In genomic region chr1:155946633-155947219, GRCh38 we compare ENCODE assay signal across 11 cellular contexts. TPM values are rescaled to one million over a fixed set of nuclear protein-coding genes. Genes with fewer than 3 reads are reported as not detected.
DNase-seq lines count a peak whose midpoint lies in the region; ATAC-seq, FAIRE-seq and TF ChIP-seq lines count a peak whose summit lies in the region.
"Had no signal": no experiment of that assay in that cellular context is flagged by ENCODE, and none has a peak within 500 bp of the region (broad histone marks: within the 10 kb centered on the region; RNA-seq: fewer than 3 reads in every experiment).

No MANE protein-coding gene starts in this region.

- TF ChIP-seq RAD21 in HepG2 (CRISPR knock-in tag; IDR thresholded peaks at IDR 0.05) = no peak

- BruUV-seq in HepG2 (replicated peaks; lab: Mats Ljungman, UMichigan) (TSS peak; percentile 7), PC-3 (replicated peaks; lab: Mats Ljungman, UMichigan) (no TSS peak)

- TF ChIP-seq POLR2A in HepG2 (IDR thresholded peaks at IDR 0.05; ENCODE audit: insufficient read depth in 1 of 2, low read depth in 2 of 2, low read length in 2 of 2) (no peak), right lobe of liver (IDR thresholded peaks at IDR 0.05) (no peak)

- intact Hi-C loops in HepG2 (cut with micrococcal nuclease; ENCODE audit: unreplicated experiment) = no loop called here
- intact Hi-C loops in right lobe of liver (cut with DNase I) = no loop called here
- intact Hi-C loops in dendritic cell treated with granulocyte-macrophage colony-stimulating factor and Interleukin-4, amounts not matched to agents 40 ng/mL and 50 ng/mL, for 4 days (cut with micrococcal nuclease) = no loop called here
- intact Hi-C loops in PC-3 (cut with micrococcal nuclease) = no loop called here

- H3K9me3 ChIP-seq in HepG2 (ENCODE audit: low read length) (no peaks in the 10 kb centered on the region), right lobe of liver (no peaks in the 10 kb centered on the region), HUES6 (ENCODE audit: control insufficient read depth, insufficient read depth, low read depth, low read length) (no peaks in the 10 kb centered on the region), PC-3 (ENCODE audit: low read length) (no peaks in the 10 kb centered on the region)

- WGBS in HepG2 (ENCODE audit: low lambda C conversion rate) = 98% methylated on average over 8 of the region's 8 CpGs
- 59% methylated on average over 8 of the region's 8 CpGs for WGBS in right lobe of liver (ENCODE audit: insufficient coverage, low coverage, low lambda C conversion rate, missing lambda C conversion rate)

- no peak for DNase-seq in HepG2 (ENCODE audit: low spot score)
- no peak for DNase-seq in right lobe of liver
- DNase-seq in hippocampal formation (lab: John Stamatoyannopoulos, UW) = no peak
- DNase-seq in GOT3 (lab: John Stamatoyannopoulos, UW) = no peak
- no peak for DNase-seq in globus pallidus (ENCODE audit: low spot score)
- DNase-seq in PC-3 = no peak

- H4K20me1 ChIP-seq in HepG2 (ENCODE audit: insufficient read depth, low read length) (no peaks in the 10 kb centered on the region), PC-3 (ENCODE audit: low read length) (no peaks in the 10 kb centered on the region)

- no peaks in the 10 kb centered on the region for H3K9me3 Mint-ChIP-seq in dendritic cell treated with granulocyte-macrophage colony-stimulating factor and Interleukin-4, amounts not matched to agents 40 ng/mL and 50 ng/mL, for 4 days

- peak overlapping the region; percentile 87 for H3K27ac Mint-ChIP-seq in dendritic cell treated with granulocyte-macrophage colony-stimulating factor and Interleukin-4, amounts not matched to agents 40 ng/mL and 50 ng/mL, for 4 days

- H3K4me3 Mint-ChIP-seq in dendritic cell treated with granulocyte-macrophage colony-stimulating factor and Interleukin-4, amounts not matched to agents 40 ng/mL and 50 ng/mL, for 4 days = no peak overlapping the region

- no peak overlapping the region for H3K9ac ChIP-seq in HepG2 (ENCODE audit: insufficient read depth, low read depth, low read length)
- H3K9ac ChIP-seq in HUES6 (ENCODE audit: low read length) = peak overlapping the region; percentile 5
- H3K9ac ChIP-seq in PC-3 (ENCODE audit: low read length) = no peak overlapping the region

- no peaks in the 10 kb centered on the region for H3K27me3 Mint-ChIP-seq in dendritic cell treated with granulocyte-macrophage colony-stimulating factor and Interleukin-4, amounts not matched to agents 40 ng/mL and 50 ng/mL, for 4 days

- H3K79me2 ChIP-seq in HepG2 (ENCODE audit: insufficient read depth, low read length) = peaks cover 12% of the 10 kb centered on the region
- H3K79me2 ChIP-seq in PC-3 (ENCODE audit: low read length) = no peaks in the 10 kb centered on the region

- H2AFZ ChIP-seq in HepG2 (ENCODE audit: low read length) (no peak overlapping the region), PC-3 (ENCODE audit: low read length) (no peak overlapping the region)

- H3K27ac ChIP-seq in HepG2 (ENCODE audit: extremely low read length, insufficient read depth, low read length) = peak overlapping the region; percentile 86
- H3K27ac ChIP-seq in right lobe of liver = no peak overlapping the region
- no peak overlapping the region for H3K27ac ChIP-seq in HUES6 (ENCODE audit: low read depth, low read length)
- H3K27ac ChIP-seq in PC-3 (ENCODE audit: low read length) = no peak overlapping the region

- peaks cover 89% of the 10 kb centered on the region for H3K4me1 Mint-ChIP-seq in dendritic cell treated with granulocyte-macrophage colony-stimulating factor and Interleukin-4, amounts not matched to agents 40 ng/mL and 50 ng/mL, for 4 days (ENCODE audit: low read depth)

- H3K4me3 ChIP-seq in HepG2 (replicated peaks in 1 of 3; ENCODE audit: insufficient read depth in 1 of 3, low read depth in 2 of 3, low read length in 3 of 3) (no peak overlapping the region), right lobe of liver (no peak overlapping the region), HUES6 (ENCODE audit: low read depth, low read length) (no peak overlapping the region), PC-3 (ENCODE audit: low read length) (no peak overlapping the region)

- TF ChIP-seq EP300 in HepG2 (IDR thresholded peaks at IDR 0.05; ENCODE audit: low read depth in 2 of 2, low read length in 2 of 2) = no peak
- no peak for TF ChIP-seq EP300 in HepG2 (CRISPR knock-in tag; IDR thresholded peaks at IDR 0.05; ENCODE audit: borderline replicate concordance)

- FAIRE-seq in HepG2 (lab: Jason Lieb, UNC) = no peak
- FAIRE-seq: TTC549, urothelium cell line had no signal

- peak overlapping the region; percentile 93; the same call in 1 of the 2 replicates for H3K4me2 ChIP-seq in HepG2 (ENCODE audit: low read depth, low read length)
- H3K4me2 ChIP-seq in PC-3 (ENCODE audit: low read length) = no peak overlapping the region

- POLR2A ChIA-PET in HepG2 (lab: Yijun Ruan, JAX) = interaction anchor here (3.0 to 7.2 kb wide), 5 partner anchors 9 to 44 kb away, joined by 28 to 390 read pairs (median 43); partner anchors contain the start of genes ARHGEF2 and KHDC4
- POLR2A ChIA-PET in PC-3 (lab: Charles Lee; ENCODE audit: unreplicated experiment) = no interaction called here

- ATAC-seq in HepG2 (no peak), right lobe of liver (no peak), PC-3 (no peak)

- no peaks in the 10 kb centered on the region for H3F3A ChIP-seq in PC-3 (ENCODE audit: low read length, unreplicated experiment)

- in situ Hi-C loops in HepG2 (cut with HindIII; ENCODE audit: extremely low pct_ligation_motif_present, low pct_unique_long_range_greater_than_20kb) = loop anchor here (10.0 kb wide), 1 partner anchor 118 kb away; the partner anchor contains the start of gene RAB25

- H3K27me3 ChIP-seq in HepG2 (ENCODE audit: control insufficient read depth in 1 of 2, insufficient read depth in 2 of 2, low read length in 2 of 2) (no peaks in the 10 kb centered on the region), right lobe of liver (no peaks in the 10 kb centered on the region), HUES6 (ENCODE audit: control insufficient read depth, insufficient read depth, low read length) (no peaks in the 10 kb centered on the region), PC-3 (ENCODE audit: low read length) (no peaks in the 10 kb centered on the region)

- TF ChIP-seq CTCF in HepG2 (CRISPR knock-in tag; IDR thresholded peaks at IDR 0.05) = no peak
- no peak for TF ChIP-seq CTCF in right lobe of liver (IDR thresholded peaks at IDR 0.05)
- TF ChIP-seq CTCF in PC-3 (conservative IDR thresholded peaks at IDR 0.05; ENCODE audit: low read depth, low read length) = no peak

- H3K9me2 ChIP-seq in PC-3 (replicated peaks; ENCODE audit: low read length) = no peaks in the 10 kb centered on the region

- H3K36me3 Mint-ChIP-seq in dendritic cell treated with granulocyte-macrophage colony-stimulating factor and Interleukin-4, amounts not matched to agents 40 ng/mL and 50 ng/mL, for 4 days (ENCODE audit: low read depth) = peaks cover 79% of the 10 kb centered on the region

- H3K4me1 ChIP-seq in HepG2 (ENCODE audit: insufficient read depth, low read length) (peaks cover 50% of the 10 kb centered on the region), right lobe of liver (no peaks in the 10 kb centered on the region), HUES6 (ENCODE audit: control insufficient read depth, insufficient read depth, low read length) (peaks cover 16% of the 10 kb centered on the region), PC-3 (ENCODE audit: insufficient read depth, low read length) (peaks cover 14% of the 10 kb centered on the region)

- H3K36me3 ChIP-seq in HepG2 (replicated peaks in 1 of 2; ENCODE audit: control insufficient read depth in 1 of 2, insufficient read depth in 2 of 2, low read length in 2 of 2) (peaks cover 18 to 38% of the 10 kb centered on the region in 2 experiments), right lobe of liver (peaks cover 0 to 24% (median 4%) of the 10 kb centered on the region in 4 donors), HUES6 (ENCODE audit: control insufficient read depth, insufficient read depth, low read length) (peaks cover 51% of the 10 kb centered on the region), PC-3 (ENCODE audit: low read depth, low read length) (peaks cover 36% of the 10 kb centered on the region)

- CTCF ChIA-PET in HepG2 (lab: Yijun Ruan, JAX; ENCODE audit: low intra/inter-chr PET ratio, low total read pairs) = no interaction called here
- CTCF ChIA-PET in PC-3 (lab: Charles Lee) = no interaction called here

RNA-seq across cellular contexts. Expression of gene RXFP4, which starts 5.3 kb away (rescaled TPM):
- total RNA-seq in HepG2 (2016; rRNA removed; fragmentation: Illumina TruSeq; extraction: Trizol) = 0.38 TPM in 1 of 2 replicates, not detected in the other
- not detected in 2 replicates for total RNA-seq in HepG2 (2016; cell fraction: cytosol; rRNA removed; fragmentation: Illumina TruSeq; extraction: Trizol; ENCODE audit: low read depth)
- total RNA-seq in HepG2 (2016; cell fraction: insoluble cytoplasmic fraction; rRNA removed; fragmentation: Illumina TruSeq; extraction: Trizol) = 0.25 and 0.28 TPM in 2 replicates
- total RNA-seq in HepG2 (2016; cell fraction: membrane; rRNA removed; fragmentation: Illumina TruSeq; extraction: Trizol) = not detected in 2 replicates
- 0.31 TPM in 1 of 2 replicates, not detected in the other for total RNA-seq in HepG2 (2016; cell fraction: nucleus; rRNA removed; fragmentation: Illumina TruSeq; extraction: Trizol)
- polyA plus RNA-seq in HepG2 (2011; rRNA removed) = 1.4 and 1.9 TPM in 2 replicates
- polyA plus RNA-seq in HepG2 (2011; cell fraction: cytosol; rRNA removed) = 1.3 and 2.1 TPM in 2 replicates
- 0.42 and 0.48 TPM in 2 replicates for polyA plus RNA-seq in HepG2 (2011; cell fraction: nucleus; rRNA removed)
- polyA plus RNA-seq in HepG2 (2012) = 0.48 and 0.72 TPM in 2 replicates
- 0.08 TPM in 1 of 2 replicates, not detected in the other for polyA plus RNA-seq in HepG2 (2016; cell fraction: cytosol; fragmentation: Illumina TruSeq; extraction: Trizol; ENCODE audit: low read depth)
- polyA plus RNA-seq in HepG2 (2016; cell fraction: insoluble cytoplasmic fraction; fragmentation: Illumina TruSeq; extraction: Trizol; ENCODE audit: low read depth) = not detected in 2 replicates
- polyA plus RNA-seq in HepG2 (2016; cell fraction: membrane; fragmentation: Illumina TruSeq; extraction: Trizol; ENCODE audit: low read depth) = not detected in 2 replicates
- 0.64 and 0.79 TPM in 2 replicates for polyA plus RNA-seq in HepG2 (2016; cell fraction: nucleus; fragmentation: Illumina TruSeq; extraction: Trizol; ENCODE audit: insufficient read depth, low read depth)
- polyA minus RNA-seq in HepG2 (2011; rRNA and poly(A)+ RNA removed; ENCODE audit: low replicate concordance) = 1.4 and 2.7 TPM in 2 replicates
- 0.49 TPM in 1 of 2 replicates, not detected in the other for polyA minus RNA-seq in HepG2 (2011; cell fraction: cytosol; rRNA and poly(A)+ RNA removed)
- 0.39 and 1.1 TPM in 2 replicates for polyA minus RNA-seq in HepG2 (2011; cell fraction: nucleus; rRNA and poly(A)+ RNA removed)
- total RNA-seq in right lobe of liver = not detected
- not detected in 2 replicates for total RNA-seq in PC-3 (2014; rRNA removed)
- total RNA-seq: kidney epithelial cell had no signal

RNA-seq across cellular contexts. Expression of gene KHDC4, which starts 12.5 kb away (rescaled TPM):
- total RNA-seq in HepG2 (2016; rRNA removed; fragmentation: Illumina TruSeq; extraction: Trizol) = 15.9 and 33.5 TPM in 2 replicates
- 17.8 and 22.2 TPM in 2 replicates for total RNA-seq in HepG2 (2016; cell fraction: cytosol; rRNA removed; fragmentation: Illumina TruSeq; extraction: Trizol; ENCODE audit: low read depth)
- total RNA-seq in HepG2 (2016; cell fraction: insoluble cytoplasmic fraction; rRNA removed; fragmentation: Illumina TruSeq; extraction: Trizol) = 17.1 and 30.7 TPM in 2 replicates
- 16.0 and 18.2 TPM in 2 replicates for total RNA-seq in HepG2 (2016; cell fraction: membrane; rRNA removed; fragmentation: Illumina TruSeq; extraction: Trizol)
- 51.8 and 57.5 TPM in 2 replicates for total RNA-seq in HepG2 (2016; cell fraction: nucleus; rRNA removed; fragmentation: Illumina TruSeq; extraction: Trizol)
- polyA plus RNA-seq in HepG2 (2011; rRNA removed) = 74.5 and 92.0 TPM in 2 replicates
- polyA plus RNA-seq in HepG2 (2011; cell fraction: cytosol; rRNA removed) = 35.4 and 38.7 TPM in 2 replicates
- polyA plus RNA-seq in HepG2 (2011; cell fraction: nucleus; rRNA removed) = 126 and 134 TPM in 2 replicates
- 37.2 and 38.4 TPM in 2 replicates for polyA plus RNA-seq in HepG2 (2012)
- 2.1 and 2.5 TPM in 2 replicates for polyA plus RNA-seq in HepG2 (2016; cell fraction: cytosol; fragmentation: Illumina TruSeq; extraction: Trizol; ENCODE audit: low read depth)
- 14.7 and 16.3 TPM in 2 replicates for polyA plus RNA-seq in HepG2 (2016; cell fraction: insoluble cytoplasmic fraction; fragmentation: Illumina TruSeq; extraction: Trizol; ENCODE audit: low read depth)
- 4.2 and 4.7 TPM in 2 replicates for polyA plus RNA-seq in HepG2 (2016; cell fraction: membrane; fragmentation: Illumina TruSeq; extraction: Trizol; ENCODE audit: low read depth)
- 113 and 121 TPM in 2 replicates for polyA plus RNA-seq in HepG2 (2016; cell fraction: nucleus; fragmentation: Illumina TruSeq; extraction: Trizol; ENCODE audit: insufficient read depth, low read depth)
- polyA minus RNA-seq in HepG2 (2011; rRNA and poly(A)+ RNA removed; ENCODE audit: low replicate concordance) = 83.9 and 155 TPM in 2 replicates
- 19.6 and 24.9 TPM in 2 replicates for polyA minus RNA-seq in HepG2 (2011; cell fraction: cytosol; rRNA and poly(A)+ RNA removed)
- 113 and 148 TPM in 2 replicates for polyA minus RNA-seq in HepG2 (2011; cell fraction: nucleus; rRNA and poly(A)+ RNA removed)
- total RNA-seq in right lobe of liver = 10 to 100 TPM; 14.1 to 19.0 (median 17.2) TPM
- total RNA-seq in PC-3 (2014; rRNA removed) = 63.4 and 64.4 TPM in 2 replicates

RNA-seq across cellular contexts. Expression of gene ARHGEF2, which starts 31.6 kb away (rescaled TPM):
- total RNA-seq in HepG2 (2016; rRNA removed; fragmentation: Illumina TruSeq; extraction: Trizol) (15.0 and 16.1 TPM in 2 replicates), right lobe of liver (10 to 100 TPM in 4 of 6 experiments, 1 to 10 TPM in 2; 7.9 to 23.8 (median 13.1) TPM), PC-3 (2014; rRNA removed) (65.9 and 70.8 TPM in 2 replicates)
- 7.7 and 8.4 TPM in 2 replicates for total RNA-seq in HepG2 (2016; cell fraction: cytosol; rRNA removed; fragmentation: Illumina TruSeq; extraction: Trizol; ENCODE audit: low read depth)
- total RNA-seq in HepG2 (2016; cell fraction: insoluble cytoplasmic fraction; rRNA removed; fragmentation: Illumina TruSeq; extraction: Trizol) = 12.9 and 18.6 TPM in 2 replicates
- total RNA-seq in HepG2 (2016; cell fraction: membrane; rRNA removed; fragmentation: Illumina TruSeq; extraction: Trizol) = 10.3 and 11.1 TPM in 2 replicates
- total RNA-seq in HepG2 (2016; cell fraction: nucleus; rRNA removed; fragmentation: Illumina TruSeq; extraction: Trizol) = 13.2 and 15.5 TPM in 2 replicates
- 32.1 and 33.1 TPM in 2 replicates for polyA plus RNA-seq in HepG2 (2011; rRNA removed)
- polyA plus RNA-seq in HepG2 (2011; cell fraction: cytosol; rRNA removed) = 15.2 and 17.5 TPM in 2 replicates
- 104 and 108 TPM in 2 replicates for polyA plus RNA-seq in HepG2 (2011; cell fraction: nucleus; rRNA removed)
- polyA plus RNA-seq in HepG2 (2012) = 28.0 and 37.8 TPM in 2 replicates
- 1.9 and 2.0 TPM in 2 replicates for polyA plus RNA-seq in HepG2 (2016; cell fraction: cytosol; fragmentation: Illumina TruSeq; extraction: Trizol; ENCODE audit: low read depth)
- 13.1 and 13.4 TPM in 2 replicates for polyA plus RNA-seq in HepG2 (2016; cell fraction: insoluble cytoplasmic fraction; fragmentation: Illumina TruSeq; extraction: Trizol; ENCODE audit: low read depth)
- 3.6 and 3.8 TPM in 2 replicates for polyA plus RNA-seq in HepG2 (2016; cell fraction: membrane; fragmentation: Illumina TruSeq; extraction: Trizol; ENCODE audit: low read depth)
- 34.1 and 35.2 TPM in 2 replicates for polyA plus RNA-seq in HepG2 (2016; cell fraction: nucleus; fragmentation: Illumina TruSeq; extraction: Trizol; ENCODE audit: insufficient read depth, low read depth)
- polyA minus RNA-seq in HepG2 (2011; rRNA and poly(A)+ RNA removed; ENCODE audit: low replicate concordance) = 54.1 and 96.8 TPM in 2 replicates
- polyA minus RNA-seq in HepG2 (2011; cell fraction: cytosol; rRNA and poly(A)+ RNA removed) = 17.6 and 19.9 TPM in 2 replicates
- 50.0 and 65.8 TPM in 2 replicates for polyA minus RNA-seq in HepG2 (2011; cell fraction: nucleus; rRNA and poly(A)+ RNA removed)

RNA-seq across cellular contexts. Expression of gene RIT1, which starts 35.6 kb away (rescaled TPM):
- 12.2 and 15.9 TPM in 2 replicates for total RNA-seq in HepG2 (2016; rRNA removed; fragmentation: Illumina TruSeq; extraction: Trizol)
- total RNA-seq in HepG2 (2016; cell fraction: cytosol; rRNA removed; fragmentation: Illumina TruSeq; extraction: Trizol; ENCODE audit: low read depth) = 1.8 and 2.7 TPM in 2 replicates
- 12.0 and 18.3 TPM in 2 replicates for total RNA-seq in HepG2 (2016; cell fraction: insoluble cytoplasmic fraction; rRNA removed; fragmentation: Illumina TruSeq; extraction: Trizol)
- 3.7 and 5.0 TPM in 2 replicates for total RNA-seq in HepG2 (2016; cell fraction: membrane; rRNA removed; fragmentation: Illumina TruSeq; extraction: Trizol)
- 5.1 and 6.9 TPM in 2 replicates for total RNA-seq in HepG2 (2016; cell fraction: nucleus; rRNA removed; fragmentation: Illumina TruSeq; extraction: Trizol)
- 29.3 and 32.2 TPM in 2 replicates for polyA plus RNA-seq in HepG2 (2011; rRNA removed)
- 27.0 and 36.8 TPM in 2 replicates for polyA plus RNA-seq in HepG2 (2011; cell fraction: cytosol; rRNA removed)
- 10.2 and 15.6 TPM in 2 replicates for polyA plus RNA-seq in HepG2 (2011; cell fraction: nucleus; rRNA removed)
- 14.8 and 19.9 TPM in 2 replicates for polyA plus RNA-seq in HepG2 (2012)
- 1.3 and 1.4 TPM in 2 replicates for polyA plus RNA-seq in HepG2 (2016; cell fraction: cytosol; fragmentation: Illumina TruSeq; extraction: Trizol; ENCODE audit: low read depth)
- polyA plus RNA-seq in HepG2 (2016; cell fraction: insoluble cytoplasmic fraction; fragmentation: Illumina TruSeq; extraction: Trizol; ENCODE audit: low read depth) = 12.1 and 13.9 TPM in 2 replicates
- 1.8 and 2.0 TPM in 2 replicates for polyA plus RNA-seq in HepG2 (2016; cell fraction: membrane; fragmentation: Illumina TruSeq; extraction: Trizol; ENCODE audit: low read depth)
- polyA plus RNA-seq in HepG2 (2016; cell fraction: nucleus; fragmentation: Illumina TruSeq; extraction: Trizol; ENCODE audit: insufficient read depth, low read depth) = 13.6 and 15.1 TPM in 2 replicates
- 23.7 and 26.0 TPM in 2 replicates for polyA minus RNA-seq in HepG2 (2011; rRNA and poly(A)+ RNA removed; ENCODE audit: low replicate concordance)
- polyA minus RNA-seq in HepG2 (2011; cell fraction: cytosol; rRNA and poly(A)+ RNA removed) = 16.1 and 17.4 TPM in 2 replicates
- polyA minus RNA-seq in HepG2 (2011; cell fraction: nucleus; rRNA and poly(A)+ RNA removed) = 11.6 and 20.5 TPM in 2 replicates
- total RNA-seq in right lobe of liver = 10 to 100 TPM in 3 of 6 experiments, 1 to 10 TPM in 3; 4.9 to 28.3 (median 11.3) TPM
- 14.7 and 18.8 TPM in 2 replicates for total RNA-seq in PC-3 (2014; rRNA removed)
